Comparison of ENCODE assay signal across 9 cellular contexts in genomic region chr1:165376811-165377153, GRCh38. TPM values are rescaled to one million over a fixed set of nuclear protein-coding genes. Genes with fewer than 3 reads are reported as not detected.
DNase-seq lines count a peak whose midpoint lies in the region; ATAC-seq and TF ChIP-seq lines count a peak whose summit lies in the region.
"Had no signal": no experiment of that assay in that cellular context is flagged by ENCODE, and none has a peak within 500 bp of the region (broad histone marks: within the 10 kb centered on the region; RNA-seq: fewer than 3 reads in every experiment).

No MANE protein-coding gene starts in this region.

- ATAC-seq in heart left ventricle, result no peak
- ATAC-seq in activated CD4-positive, CD25-positive, alpha-beta regulatory T cell treated with anti-CD3 and anti-CD28 coated beads, Interleukin-2, amount 50 U/mL, for 24 hours, result no peak

- H3K9me3 ChIP-seq in heart left ventricle (no peaks in the 10 kb centered on the region), uterus (no peaks in the 10 kb centered on the region), Peyer's patch (no peaks in the 10 kb centered on the region)

- peak overlapping the region; percentile 73 for H3K4me3 Mint-ChIP-seq in mesothelial cell of epicardium

- WGBS in heart left ventricle, 4 donors, result 27 to 30% (median 29%) methylated on average over 10 of the region's 10 CpGs

- H3K27ac Mint-ChIP-seq in mesothelial cell of epicardium, result peak overlapping the region; percentile 89

- H3K4me3 ChIP-seq in heart left ventricle, result peak overlapping the region in 11 of 12 donors; percentile 29 to 56 (median 48)
- peak overlapping the region; percentile 21 for H3K4me3 ChIP-seq in astrocyte of the cerebellum (ENCODE audit: low read depth, low read length)
- peak overlapping the region; percentile 38 to 47 for H3K4me3 ChIP-seq in uterus
- H3K4me3 ChIP-seq in Peyer's patch, result peak overlapping the region in 2 of 4 donors; percentile 41 to 51

- peaks cover 0 to 48% (median 0%) of the 10 kb centered on the region in 9 donors for H3K27me3 ChIP-seq in heart left ventricle
- no peaks in the 10 kb centered on the region for H3K27me3 ChIP-seq in uterus
- H3K27me3 ChIP-seq in Peyer's patch, result no peaks in the 10 kb centered on the region

- peaks cover 17% of the 10 kb centered on the region for H3K27me3 Mint-ChIP-seq in mesothelial cell of epicardium (ENCODE audit: low read depth)

- H3K36me3 Mint-ChIP-seq in mesothelial cell of epicardium, result no peaks in the 10 kb centered on the region

- DNase-seq in heart left ventricle (no peak), cardiac septum (ENCODE audit: low spot score) (no peak), astrocyte of the cerebellum (ENCODE audit: low read depth) (no peak), mesothelial cell of epicardium (ENCODE audit: low spot score in 2 of 2, unreplicated experiment in 2 of 2) (no peak), uterus (no peak), Peyer's patch (no peak), AG20443 (ENCODE audit: low spot score) (no peak)
- DNase-seq: NCI-H748 treated with DMSO at 0.1 percent for 48 hours had no signal

- in situ Hi-C loops in astrocyte of the cerebellum (cut with HindIII; ENCODE audit: low sequenced_read_pairs), result no loop called here

- H3K4me1 Mint-ChIP-seq in mesothelial cell of epicardium, result peaks cover 39% of the 10 kb centered on the region

- no peak for TF ChIP-seq CTCF in heart left ventricle (IDR thresholded peaks at IDR 0.05)
- no peak for TF ChIP-seq CTCF in astrocyte of the cerebellum (IDR thresholded peaks at IDR 0.05; ENCODE audit: low read depth, low read length, missing control alignments)
- no peak for TF ChIP-seq CTCF in mesothelial cell of epicardium (IDR thresholded peaks at IDR 0.05; ENCODE audit: unreplicated experiment)
- no peak for TF ChIP-seq CTCF in uterus (IDR thresholded peaks at IDR 0.05)
- TF ChIP-seq CTCF in Peyer's patch (IDR thresholded peaks at IDR 0.05), result no peak

- peaks cover 0 to 30% (median 13%) of the 10 kb centered on the region in 12 donors for H3K4me1 ChIP-seq in heart left ventricle
- H3K4me1 ChIP-seq in uterus, result no peaks in the 10 kb centered on the region
- H3K4me1 ChIP-seq in Peyer's patch, result peaks cover 0 to 22% (median 0%) of the 10 kb centered on the region in 4 donors

- intact Hi-C loops in heart left ventricle (cut with DNase I), result no loop called here
- intact Hi-C loops in cardiac septum (cut with DNase I), result no loop called here
- intact Hi-C loops in uterus (cut with DNase I; ENCODE audit: low total_unique reads), result no loop called here

- no peaks in the 10 kb centered on the region for H3K36me3 ChIP-seq in heart left ventricle
- no peaks in the 10 kb centered on the region for H3K36me3 ChIP-seq in uterus
- no peaks in the 10 kb centered on the region for H3K36me3 ChIP-seq in Peyer's patch

- no peaks in the 10 kb centered on the region for H3K9me3 Mint-ChIP-seq in mesothelial cell of epicardium

- TF ChIP-seq POLR2A in heart left ventricle (IDR thresholded peaks at IDR 0.05), result no peak
- TF ChIP-seq POLR2A in uterus (IDR thresholded peaks at IDR 0.05), result no peak
- no peak for TF ChIP-seq POLR2A in Peyer's patch (IDR thresholded peaks at IDR 0.05)

- H3K27ac ChIP-seq in heart left ventricle, result peak overlapping the region in 11 of 12 donors; percentile 74 to 94 (median 81)
- peak overlapping the region; percentile 94 to 95 for H3K27ac ChIP-seq in uterus
- H3K27ac ChIP-seq in Peyer's patch, result peak overlapping the region in 2 of 4 donors; percentile 70 to 80

RNA-seq across cellular contexts. Expression of gene LMX1A, which starts 20.3 kb away (rescaled TPM):
- under 1 TPM in 5 of 9 donors, not detected in 4; 0.07 to 0.37 (median 0.16) TPM for total RNA-seq in heart left ventricle
- polyA plus RNA-seq in heart left ventricle, result under 1 TPM in 1 of 2 donors, not detected in 1; 0.03 TPM
- 0.22 TPM for total RNA-seq in cardiac septum
- 0.18 TPM in 1 of 3 replicates, not detected in the others for total RNA-seq in mesothelial cell of epicardium
- total RNA-seq in uterus, result under 1 TPM in 1 of 4 donors, not detected in 3; 0.41 TPM
- total RNA-seq in Peyer's patch, result 1 to 10 TPM; 1.1 to 2.5 (median 1.8) TPM
